Comparison of ENCODE assay signal across 22 cellular contexts in the genomic region with DNA sequence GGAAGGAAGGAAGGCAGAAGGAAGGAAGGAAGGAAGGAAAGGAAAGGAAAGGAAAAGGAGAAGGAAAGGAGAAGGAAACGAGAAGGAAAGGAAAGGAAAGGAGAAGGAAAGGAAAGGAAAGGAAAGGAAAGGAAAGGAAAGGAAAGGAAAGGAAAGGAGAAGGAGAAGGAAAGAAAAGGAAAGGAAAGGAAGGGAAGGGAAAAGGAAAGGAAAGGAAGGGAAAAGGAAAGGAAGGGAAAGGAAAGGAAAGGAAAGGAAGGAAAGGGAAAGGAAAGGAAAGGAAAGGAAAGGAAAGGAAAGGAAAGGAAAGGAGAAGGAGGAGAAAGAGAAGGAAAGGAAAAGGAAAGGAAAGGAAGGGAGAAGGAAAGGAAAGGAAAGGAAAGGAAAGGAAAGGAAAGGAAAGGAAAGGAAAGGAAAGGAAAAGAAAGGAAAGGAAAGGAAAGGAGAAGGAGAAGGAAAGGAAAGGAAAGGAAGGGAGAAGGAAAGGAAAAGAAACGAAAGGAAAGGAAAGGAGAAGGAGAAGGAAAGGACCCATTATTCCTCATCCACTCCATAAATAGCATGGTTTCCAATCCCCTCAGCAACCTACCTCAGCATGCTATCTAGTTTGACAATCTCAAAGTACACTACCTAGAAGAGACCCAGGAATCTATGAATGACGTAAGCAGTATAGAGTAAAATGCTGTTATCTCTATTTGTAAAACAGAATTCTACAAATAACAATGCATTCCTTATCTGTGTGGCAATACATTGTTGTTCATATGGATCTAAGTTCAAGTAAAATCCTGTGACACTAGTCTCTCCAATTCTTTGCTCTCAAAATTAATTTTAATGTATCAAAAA.
"Had no signal": no experiment of that assay in that cellular context is flagged by ENCODE, and none has a peak within 500 bp of the region (broad histone marks: within the 10 kb centered on the region; RNA-seq: fewer than 3 reads in every experiment).

No MANE protein-coding gene starts in this region.

- H3K27ac ChIP-seq: colonic mucosa, epithelial cell of prostate, gastrocnemius medialis, lower lobe of right lung, neutrophil, pancreas, sigmoid colon, stomach, thyroid gland had no signal

- H3K27me3 Mint-ChIP-seq: dendritic cell treated with granulocyte-macrophage colony-stimulating factor and Interleukin-4, amounts not matched to agents 40 ng/mL and 50 ng/mL, for 4 days; type B pancreatic cell had no signal

- H3K4me3 Mint-ChIP-seq: dendritic cell treated with granulocyte-macrophage colony-stimulating factor and Interleukin-4, amounts not matched to agents 40 ng/mL and 50 ng/mL, for 4 days; endodermal cell; natural killer cell; neural crest cell; stimulated activated effector memory CD8-positive, alpha-beta T cell treated with anti-CD3 and anti-CD28 coated beads, Interleukin-12 subunit alpha, Interleukin-12 subunit beta, amount 100 ng/mL, for 72 hours; type B pancreatic cell had no signal

- DNase-seq: colonic mucosa; effector CD8-positive, alpha-beta T cell; endodermal cell; foreskin fibroblast; gastrocnemius medialis; left ventricle myocardium superior; lower lobe of right lung; natural killer cell; pancreas; sigmoid colon; stimulated activated CD4-positive, alpha-beta T cell treated with anti-CD3 and anti-CD28 coated beads, Interleukin-2, amount 100 ng/mL, for 24 hours; stimulated activated CD4-positive, alpha-beta T cell treated with anti-CD3 and anti-CD28 coated beads, Interleukin-4, amount 100 ng/mL, for 24 hours; stimulated activated naive CD4-positive, alpha-beta T cell treated with Interleukin-2 at 50 U/mL for 16 hours; stomach; thyroid gland had no signal

- H3K36me3 Mint-ChIP-seq: natural killer cell had no signal

- H3K9me3 ChIP-seq: colonic mucosa, gastrocnemius medialis, lower lobe of right lung, neutrophil, pancreas, sigmoid colon, stomach, thyroid gland had no signal

- H3K36me3 ChIP-seq: colonic mucosa, gastrocnemius medialis, neutrophil, pancreas, sigmoid colon, thyroid gland had no signal

- H3K9me3 Mint-ChIP-seq: endodermal cell; natural killer cell; neural crest cell; stimulated activated effector memory CD8-positive, alpha-beta T cell treated with anti-CD3 and anti-CD28 coated beads, Interleukin-12 subunit alpha, Interleukin-12 subunit beta, amount 100 ng/mL, for 72 hours; type B pancreatic cell had no signal

- H3K4me3 ChIP-seq: colonic mucosa, gastrocnemius medialis, lower lobe of right lung, pancreas, sigmoid colon, stomach, thyroid gland had no signal

- H3K27ac Mint-ChIP-seq: dendritic cell treated with granulocyte-macrophage colony-stimulating factor and Interleukin-4, amounts not matched to agents 40 ng/mL and 50 ng/mL, for 4 days; endodermal cell; stimulated activated effector memory CD8-positive, alpha-beta T cell treated with anti-CD3 and anti-CD28 coated beads, Interleukin-12 subunit alpha, Interleukin-12 subunit beta, amount 100 ng/mL, for 72 hours; type B pancreatic cell had no signal

- H3K27me3 ChIP-seq: colonic mucosa, gastrocnemius medialis, neutrophil, pancreas, sigmoid colon, stomach, thyroid gland had no signal

- H3K4me1 ChIP-seq: colonic mucosa, gastrocnemius medialis, lower lobe of right lung, pancreas, sigmoid colon, stomach, thyroid gland had no signal

- H3K4me1 Mint-ChIP-seq: endodermal cell, neural crest cell had no signal

- ATAC-seq: esophagus mucosa; gastrocnemius medialis; left ventricle myocardium superior; lower lobe of right lung; natural killer cell; pancreas; stimulated activated effector memory CD8-positive, alpha-beta T cell treated with anti-CD3 and anti-CD28 coated beads, Interleukin-12 subunit alpha, Interleukin-12 subunit beta, amount 100 ng/mL, for 72 hours had no signal
